In genomic region chr2:171308280-171309054, GRCh38 we compare ENCODE assay signal across 23 cellular contexts.
"Had no signal": no experiment of that assay in that cellular context is flagged by ENCODE, and none has a peak within 500 bp of the region (broad histone marks: within the 10 kb centered on the region; RNA-seq: fewer than 3 reads in every experiment).

No MANE protein-coding gene starts in this region.

- H3K36me3 ChIP-seq: brain microvascular endothelial cell, neutrophil, ovary, right atrium auricular region, thyroid gland, upper lobe of right lung had no signal

- FAIRE-seq: endothelial cell of umbilical vein had no signal

- H3K4me1 ChIP-seq: ascending aorta, left ventricle myocardium inferior, psoas muscle, right atrium auricular region, thyroid gland, upper lobe of right lung had no signal

- H3K27me3 ChIP-seq: ascending aorta, brain microvascular endothelial cell, neutrophil, ovary, right atrium auricular region, thyroid gland, upper lobe of right lung had no signal

- H3K27ac ChIP-seq: ascending aorta, brain microvascular endothelial cell, left ventricle myocardium inferior, neutrophil, ovary, psoas muscle, right atrium auricular region, thyroid gland, upper lobe of right lung had no signal

- H3K4me3 ChIP-seq: ascending aorta, left ventricle myocardium inferior, ovary, psoas muscle, right atrium auricular region, thyroid gland, upper lobe of right lung had no signal

- DNase-seq: activated B cell treated with CpG ODN at 0.5 μM for 24 hours; activated CD4-positive, alpha-beta memory T cell treated with anti-CD3 and anti-CD28 coated beads, Interleukin-2, amount 10 ng/mL, durations not matched to agents 7 days and 5 days; activated CD4-positive, alpha-beta T cell treated with anti-CD3 and anti-CD28 coated beads, Interleukin-2, amount 10 ng/mL, durations not matched to agents 24 days and 14 days; activated effector memory CD4-positive, alpha-beta T cell treated with anti-CD3 and anti-CD28 coated beads, Interleukin-2, amount 50 U/mL, for 16 hours; activated naive CD4-positive, alpha-beta T cell treated with anti-CD3 and anti-CD28 coated beads, Interleukin-2, amount 10 ng/mL, durations not matched to agents 7 days and 5 days; activated T-cell treated with anti-CD3 and anti-CD28 coated beads, Interleukin-2, amount 50 U/mL, for 72 hours; brain microvascular endothelial cell; caudate nucleus; effector memory CD8-positive, alpha-beta T cell; foreskin melanocyte; kidney glomerular epithelial cell; left ventricle myocardium inferior; ovary; psoas muscle; stimulated activated CD4-positive, alpha-beta T cell treated with anti-CD3 and anti-CD28 coated beads, Interleukin-4, amount 100 ng/mL, for 24 hours; substantia nigra; thyroid gland; upper lobe of right lung had no signal

- ATAC-seq: effector memory CD8-positive, alpha-beta T cell; esophagus mucosa; psoas muscle; upper lobe of right lung had no signal

- H3K9me3 ChIP-seq: neutrophil, ovary, thyroid gland had no signal
